In genomic region chr13:71964491-71965108, GRCh38 we compare ENCODE assay signal across 14 cellular contexts.
A peak's percentile ranks its signal among the peaks of the same experiment; 100 is the strongest.
DNase-seq lines count a peak whose midpoint lies in the region; ATAC-seq and TF ChIP-seq lines count a peak whose summit lies in the region.
"Had no signal": no experiment of that assay in that cellular context is flagged by ENCODE, and none has a peak within 500 bp of the region (broad histone marks: within the 10 kb centered on the region; RNA-seq: fewer than 3 reads in every experiment).

No MANE protein-coding gene starts in this region.

- peaks cover 0 to under 1% of the 10 kb centered on the region in 2 donors for H3K27me3 Mint-ChIP-seq in T-cell
- no peaks in the 10 kb centered on the region for H3K27me3 Mint-ChIP-seq in immature natural killer cell (ENCODE audit: low read depth in 3 of 3)
- H3K27me3 Mint-ChIP-seq: T-helper 17 cell had no signal

- H3K4me1 Mint-ChIP-seq in T-cell (peaks cover 0 to 5% (median 0%) of the 10 kb centered on the region in 3 donors), immature natural killer cell (peaks cover 3 to 7% of the 10 kb centered on the region in 2 donors)
- H3K4me1 Mint-ChIP-seq: CD8-positive, alpha-beta memory T cell; T-helper 17 cell had no signal

- DNase-seq in GM10266 (ENCODE audit: extremely low spot score) (peak; percentile 3), H4 (ENCODE audit: low spot score) (peak; percentile 7), T-cell (no peak), immature natural killer cell (no peak), NAMALWA (ENCODE audit: low spot score) (no peak), islet precursor cell (no peak)
- DNase-seq: CD8-positive, alpha-beta memory T cell; esophagus squamous epithelium; GDM1; hypothalamus; Peyer's patch; T-helper 17 cell had no signal

- POLR2A ChIA-PET in T-cell (lab: Charles Lee) = no interaction called here

- peak overlapping the region in 2 of 3 donors; percentile 31 to 56 for H3K4me3 Mint-ChIP-seq in T-cell
- H3K4me3 Mint-ChIP-seq in immature natural killer cell = peak overlapping the region; percentile 53 to 81 (median 72)
- H3K4me3 Mint-ChIP-seq: neural crest cell, T-helper 17 cell had no signal

- TF ChIP-seq CTCF in GM10266 (IDR thresholded peaks at IDR 0.05; ENCODE audit: control insufficient read depth, insufficient read depth, low read depth, missing control alignments) = no peak

- H3K27ac Mint-ChIP-seq in T-cell (no peak overlapping the region), immature natural killer cell (peak overlapping the region in 3 of 6 donors; percentile 7 to 78 (median 46))
- H3K27ac Mint-ChIP-seq: CD8-positive, alpha-beta memory T cell; T-helper 17 cell had no signal

- H3K9me3 Mint-ChIP-seq in T-cell (peaks cover 0 to 7% (median 0%) of the 10 kb centered on the region in 3 donors), immature natural killer cell (peaks cover 0 to 8% (median 3%) of the 10 kb centered on the region in 6 donors)
- H3K9me3 Mint-ChIP-seq: neural crest cell had no signal

- H3K36me3 Mint-ChIP-seq in T-cell (no peaks in the 10 kb centered on the region), immature natural killer cell (no peaks in the 10 kb centered on the region)
- H3K36me3 Mint-ChIP-seq: CD8-positive, alpha-beta memory T cell had no signal

- CTCF ChIA-PET in T-cell (lab: Charles Lee) = no interaction called here

- no peak for ATAC-seq in T-cell (replicated peaks in 1 of 4)
- ATAC-seq in HG03520 (IDR thresholded peaks at IDR 0.05; ENCODE audit: unreplicated experiment) = no peak
- ATAC-seq: T-helper 17 cell had no signal

Comparison
In these comparisons a context has a peak if more than half of its experiments do, and no peak if none do; other contexts are left out.
1. DNase-seq: peak in GM10266 (single experiment) and H4 (single experiment); none in T-cell (0 of 34), immature natural killer cell (0 of 3), NAMALWA (single experiment) and islet precursor cell (single experiment).